16 cellular contexts compared by ENCODE assay signal in the genomic region with DNA sequence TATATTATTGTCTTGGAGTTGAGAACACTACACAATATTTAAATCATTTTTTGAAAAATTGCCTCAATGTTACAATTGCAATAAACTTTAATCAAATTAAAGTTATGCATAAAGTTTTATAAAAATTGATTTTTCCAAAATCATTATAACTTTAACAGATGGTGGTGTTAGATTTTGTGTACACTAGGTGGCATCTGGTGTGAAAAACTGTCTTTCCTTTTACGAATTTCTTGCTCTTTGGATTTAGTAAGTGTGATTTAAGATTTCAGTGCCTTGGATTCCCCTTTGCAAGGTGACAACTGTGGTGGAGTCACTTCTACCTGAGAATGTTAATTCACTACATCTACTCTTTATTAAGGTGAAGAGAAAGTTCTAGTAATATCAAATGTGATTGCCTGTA.
DNase-seq lines count a peak whose midpoint lies in the region; ATAC-seq and TF ChIP-seq lines count a peak whose summit lies in the region.
"Had no signal": no experiment of that assay in that cellular context is flagged by ENCODE, and none has a peak within 500 bp of the region (broad histone marks: within the 10 kb centered on the region; RNA-seq: fewer than 3 reads in every experiment).

No MANE protein-coding gene starts in this region.

- 86% methylated on average over 1 of the region's 1 CpG for WGBS in hepatocyte (ENCODE audit: low lambda C conversion rate, missing lambda C conversion rate)

- H3K79me2 ChIP-seq in hepatocyte: no peaks in the 10 kb centered on the region

- H3K9me2 ChIP-seq in hepatocyte (replicated peaks; ENCODE audit: insufficient read depth): no peaks in the 10 kb centered on the region

- intact Hi-C loops in left ventricle myocardium inferior (cut with micrococcal nuclease): no loop called here
- intact Hi-C loops in left ventricle myocardium superior (cut with micrococcal nuclease): no loop called here
- intact Hi-C loops in Right ventricle myocardium superior (cut with DNase I): no loop called here

- no peak for DNase-seq in left ventricle myocardium inferior
- no peak for DNase-seq in left ventricle myocardium superior
- DNase-seq in astrocyte of the hippocampus (ENCODE audit: low read depth, low spot score): peak; percentile 14
- DNase-seq in hepatocyte (ENCODE audit: low spot score): no peak
- DNase-seq in activated gamma-delta T cell treated with Interleukin-2 at 50 U/mL for 16 hours: no peak
- DNase-seq in Right ventricle myocardium superior: no peak
- DNase-seq: effector memory CD4-positive, alpha-beta T cell; EL; MG63; nephron progenitor cell; SHP77 treated with DMSO at 0.1 percent for 48 hours; stimulated activated CD4-positive, alpha-beta T cell treated with anti-CD3 and anti-CD28 coated beads, Interleukin-12 subunit alpha, Interleukin-12 subunit beta, amount 100 ng/mL, for 4 hours; transverse colon; WERI-Rb-1 had no signal

- H4K20me1 ChIP-seq in hepatocyte (ENCODE audit: insufficient read depth, poor library complexity, severe bottlenecking): no peaks in the 10 kb centered on the region

- H3K4me1 ChIP-seq in left ventricle myocardium inferior (peaks cover 1% of the 10 kb centered on the region), hepatocyte (ENCODE audit: insufficient read depth) (peaks cover 37% of the 10 kb centered on the region)

- H3K27ac ChIP-seq in left ventricle myocardium inferior (replicated peaks) (no peak overlapping the region), hepatocyte (peak overlapping the region; percentile 79)
- H3K27ac ChIP-seq: WERI-Rb-1 had no signal

- H2AFZ ChIP-seq in hepatocyte: no peak overlapping the region

- H3K4me2 ChIP-seq in hepatocyte: no peak overlapping the region

- H3K4me3 ChIP-seq in left ventricle myocardium inferior (no peak overlapping the region), hepatocyte (no peak overlapping the region)
- H3K4me3 ChIP-seq: MG63, transverse colon had no signal

- TF ChIP-seq CTCF in left ventricle myocardium inferior (IDR thresholded peaks at IDR 0.05; ENCODE audit: borderline replicate concordance) (peak; percentile 11), hepatocyte (IDR thresholded peaks at IDR 0.05; ENCODE audit: poor library complexity) (peak; percentile 33)

- H3K9me3 ChIP-seq in left ventricle myocardium inferior (replicated peaks) (no peaks in the 10 kb centered on the region), hepatocyte (ENCODE audit: low read depth) (no peaks in the 10 kb centered on the region)
- H3K9me3 ChIP-seq: MG63, transverse colon had no signal

- no peak for ATAC-seq in left ventricle myocardium superior
- no peak for ATAC-seq in GM18519 (IDR thresholded peaks at IDR 0.05; ENCODE audit: low FRiP score, unreplicated experiment)
- ATAC-seq in HG03442 (IDR thresholded peaks at IDR 0.05; ENCODE audit: unreplicated experiment): no peak
- ATAC-seq in Right ventricle myocardium superior (ENCODE audit: poor library complexity): no peak

- H3K27me3 ChIP-seq in left ventricle myocardium inferior (ENCODE audit: low read depth): no peaks in the 10 kb centered on the region
- H3K27me3 ChIP-seq in hepatocyte: no peaks in the 10 kb centered on the region
- H3K27me3 ChIP-seq: MG63, transverse colon had no signal

- H3K36me3 ChIP-seq in left ventricle myocardium inferior (no peaks in the 10 kb centered on the region), hepatocyte (replicated peaks; ENCODE audit: insufficient read depth, low read depth) (no peaks in the 10 kb centered on the region)
- H3K36me3 ChIP-seq: MG63, transverse colon, WERI-Rb-1 had no signal
